Comparison of ENCODE assay signal across 17 cellular contexts in genomic region chr9:121550041-121550440, GRCh38. TPM values are rescaled to one million over a fixed set of nuclear protein-coding genes. Genes with fewer than 3 reads are reported as not detected.
A peak's percentile ranks its signal among the peaks of the same experiment; 100 is the strongest.
DNase-seq lines count a peak whose midpoint lies in the region; ATAC-seq and TF ChIP-seq lines count a peak whose summit lies in the region.
"Had no signal": no experiment of that assay in that cellular context is flagged by ENCODE, and none has a peak within 500 bp of the region (broad histone marks: within the 10 kb centered on the region; RNA-seq: fewer than 3 reads in every experiment).

No MANE protein-coding gene starts in this region.

- H3K4me1 Mint-ChIP-seq in Calu3 (ENCODE audit: low read depth, unreplicated experiment), result peaks cover 9% of the 10 kb centered on the region
- H3K4me1 Mint-ChIP-seq: activated T-helper 17 cell treated with anti-CD3 and anti-CD28 coated beads, Interleukin-2, amount 50 U/mL, for 72 hours had no signal

- H3K9ac ChIP-seq in MM.1S (ENCODE audit: low read length) (no peak overlapping the region), skeletal muscle satellite cell (ENCODE audit: low read depth, low read length) (no peak overlapping the region)

- H3K9me3 Mint-ChIP-seq in Calu3 (ENCODE audit: low read depth, unreplicated experiment), result no peaks in the 10 kb centered on the region
- H3K9me3 Mint-ChIP-seq: activated naive CD8-positive, alpha-beta T cell treated with anti-CD3 and anti-CD28 coated beads for 36 hours; activated T-helper 17 cell treated with anti-CD3 and anti-CD28 coated beads, Interleukin-2, amount 50 U/mL, for 72 hours; natural killer cell treated with Interleukin-12 subunit alpha and Interleukin-12 subunit beta and Interleukin-15 and Interleukin-18, amount 100 ng/mL, for 72 hours had no signal

- peak overlapping the region; percentile 42; the same call in 1 of the 2 replicates for H3K4me2 ChIP-seq in MM.1S (ENCODE audit: low read depth, low read length)
- H3K4me2 ChIP-seq in skeletal muscle satellite cell (ENCODE audit: low read length), result peak overlapping the region; percentile 81

- H3K4me1 ChIP-seq in MM.1S (ENCODE audit: low read length), result no peaks in the 10 kb centered on the region
- peaks cover 7 to 40% (median 18%) of the 10 kb centered on the region in 3 donors for H3K4me1 ChIP-seq in esophagus squamous epithelium
- peaks cover 9% of the 10 kb centered on the region for H3K4me1 ChIP-seq in skeletal muscle satellite cell (ENCODE audit: control insufficient read depth, insufficient read depth, low read length)
- H3K4me1 ChIP-seq: BE2C had no signal

- no peak for TF ChIP-seq POLR2A in esophagus squamous epithelium (IDR thresholded peaks at IDR 0.05)

- no peak overlapping the region for H2AFZ ChIP-seq in MM.1S (ENCODE audit: low read length)

- CTCF ChIA-PET in Calu3 (lab: Charles Lee), result interaction anchor here (0.5 to 1.4 kb wide), 7 partner anchors 20 to 91 kb away, joined by 3 to 10 read pairs (median 4); no protein-coding TSS in a partner anchor

- no peaks in the 10 kb centered on the region for H4K20me1 ChIP-seq in MM.1S (ENCODE audit: insufficient read depth, low read length)

- ATAC-seq in GM19452 (IDR thresholded peaks at IDR 0.05; ENCODE audit: unreplicated experiment), result no peak
- no peak for ATAC-seq in HG03520 (IDR thresholded peaks at IDR 0.05; ENCODE audit: unreplicated experiment)

- 75 to 78% methylated on average over 6 of the region's 6 CpGs for WGBS in esophagus squamous epithelium, 2 donors

- no peak overlapping the region for H3K27ac ChIP-seq in MM.1S (ENCODE audit: low read length)
- no peak overlapping the region for H3K27ac ChIP-seq in esophagus squamous epithelium
- H3K27ac ChIP-seq: upper lobe of right lung had no signal

- H3K4me3 Mint-ChIP-seq in Calu3 (ENCODE audit: low read depth, unreplicated experiment), result peak overlapping the region; percentile 51
- H3K4me3 Mint-ChIP-seq: activated naive CD8-positive, alpha-beta T cell treated with anti-CD3 and anti-CD28 coated beads for 36 hours; activated T-helper 17 cell treated with anti-CD3 and anti-CD28 coated beads, Interleukin-2, amount 50 U/mL, for 72 hours; natural killer cell treated with Interleukin-12 subunit alpha and Interleukin-12 subunit beta and Interleukin-15 and Interleukin-18, amount 100 ng/mL, for 72 hours had no signal

- H3K9me2 ChIP-seq in MM.1S (replicated peaks; ENCODE audit: insufficient read depth, low read length), result no peaks in the 10 kb centered on the region

- no TSS peak for BruUV-seq in Calu3 (replicated peaks; lab: Mats Ljungman, UMichigan)

- DNase-seq in Calu3 (no peak), MM.1S (no peak), esophagus squamous epithelium (lab: John Stamatoyannopoulos, UW) (no peak), NCI-H82 treated with DMSO at 0.1 percent for 48 hours (lab: John Stamatoyannopoulos, UW; ENCODE audit: unreplicated experiment) (no peak)
- DNase-seq: SIG-M5 had no signal

- H3K36me3 Mint-ChIP-seq in Calu3 (ENCODE audit: insufficient read depth, unreplicated experiment), result no peaks in the 10 kb centered on the region
- H3K36me3 Mint-ChIP-seq: activated naive CD8-positive, alpha-beta T cell treated with anti-CD3 and anti-CD28 coated beads for 36 hours; natural killer cell treated with Interleukin-12 subunit alpha and Interleukin-12 subunit beta and Interleukin-15 and Interleukin-18, amount 100 ng/mL, for 72 hours had no signal

- no peak overlapping the region for H3K27ac Mint-ChIP-seq in Calu3 (ENCODE audit: unreplicated experiment)
- H3K27ac Mint-ChIP-seq: activated naive CD8-positive, alpha-beta T cell treated with anti-CD3 and anti-CD28 coated beads for 36 hours; activated T-helper 17 cell treated with anti-CD3 and anti-CD28 coated beads, Interleukin-2, amount 50 U/mL, for 72 hours; natural killer cell treated with Interleukin-12 subunit alpha and Interleukin-12 subunit beta and Interleukin-15 and Interleukin-18, amount 100 ng/mL, for 72 hours had no signal

- no peak overlapping the region for H3K4me3 ChIP-seq in MM.1S (ENCODE audit: low read length)
- H3K4me3 ChIP-seq in esophagus squamous epithelium, result peak overlapping the region in 3 of 4 donors; percentile 3 to 57 (median 37)
- H3K4me3 ChIP-seq in skeletal muscle satellite cell (ENCODE audit: low read length), result no peak overlapping the region
- H3K4me3 ChIP-seq: GM12878 had no signal

- H3K79me2 ChIP-seq in MM.1S (ENCODE audit: low read length), result no peaks in the 10 kb centered on the region

- intact Hi-C loops in Calu3 (cut with micrococcal nuclease; ENCODE audit: unreplicated experiment) (no loop called here), esophagus squamous epithelium (cut with DNase I) (loop anchor here (5.0 kb wide), 3 partner anchors 47 to 442 kb away; no protein-coding TSS in a partner anchor)

- H3K27me3 ChIP-seq in MM.1S (replicated peaks; ENCODE audit: insufficient read depth, low read length) (peaks cover 10% of the 10 kb centered on the region; the same call in 1 of the 2 replicates), esophagus squamous epithelium (no peaks in the 10 kb centered on the region), skeletal muscle satellite cell (ENCODE audit: control insufficient read depth, insufficient read depth, low read length) (peaks cover 37% of the 10 kb centered on the region)
- H3K27me3 ChIP-seq: BE2C, upper lobe of right lung had no signal

- no peaks in the 10 kb centered on the region for H3F3A ChIP-seq in MM.1S (ENCODE audit: insufficient read depth, low read length)

- H3K27me3 Mint-ChIP-seq in Calu3 (ENCODE audit: unreplicated experiment), result no peaks in the 10 kb centered on the region

- H3K9me3 ChIP-seq in MM.1S (replicated peaks; ENCODE audit: insufficient read depth, low read length), result no peaks in the 10 kb centered on the region
- H3K9me3 ChIP-seq in esophagus squamous epithelium, result no peaks in the 10 kb centered on the region
- H3K9me3 ChIP-seq in skeletal muscle satellite cell (replicated peaks; ENCODE audit: low read length), result no peaks in the 10 kb centered on the region
- H3K9me3 ChIP-seq: BE2C, stomach, upper lobe of right lung had no signal

- no peak for TF ChIP-seq CTCF in Calu3 (IDR thresholded peaks at IDR 0.05; ENCODE audit: unreplicated experiment)
- no peak for TF ChIP-seq CTCF in MM.1S (IDR thresholded peaks at IDR 0.05; ENCODE audit: low read length)
- TF ChIP-seq CTCF in esophagus squamous epithelium (IDR thresholded peaks at IDR 0.05), result no peak

- H3K36me3 ChIP-seq in MM.1S (replicated peaks; ENCODE audit: insufficient read depth, low read length) (no peaks in the 10 kb centered on the region), esophagus squamous epithelium (no peaks in the 10 kb centered on the region), skeletal muscle satellite cell (ENCODE audit: insufficient read depth, low read length) (no peaks in the 10 kb centered on the region)
- H3K36me3 ChIP-seq: BE2C, stomach, upper lobe of right lung had no signal

RNA-seq across cellular contexts. Expression of gene GGTA1, which starts 50.4 kb away (rescaled TPM):
- total RNA-seq in Calu3 (2022), result not detected in 2 replicates
- total RNA-seq in esophagus squamous epithelium, result 10 to 100 TPM; 10.8 to 34.0 (median 27.2) TPM
- total RNA-seq in skeletal muscle satellite cell (2012; rRNA removed), result not detected in 2 replicates
- total RNA-seq: activated naive CD8-positive, alpha-beta T cell treated with anti-CD3 and anti-CD28 coated beads for 36 hours; activated T-helper 17 cell treated with anti-CD3 and anti-CD28 coated beads, Interleukin-2, amount 50 U/mL, for 72 hours; H7; natural killer cell treated with Interleukin-12 subunit alpha and Interleukin-12 subunit beta and Interleukin-15 and Interleukin-18, amount 100 ng/mL, for 72 hours; T-helper 1 cell treated with Interleukin-12 subunit alpha and Interleukin-12 subunit beta and Interleukin-4 antibody, amounts not matched to agents 30 ng/mL and 1 ng/mL, for 36 hours had no signal

Comparison
In these comparisons a context has a peak if more than half of its experiments do, and no peak if none do; other contexts are left out.
1. H3K4me3 ChIP-seq: peak in esophagus squamous epithelium (3 of 4); none in MM.1S (single experiment) and skeletal muscle satellite cell (single experiment).
2. RNA of gene GGTA1, which starts 50.4 kb away (total RNA-seq): 10.8 to 34.0 TPM in esophagus squamous epithelium; not detected in Calu3; every median in the first group is over 10 times any median in the second.